In genomic region chr6:98027898-98028297, GRCh38 we compare ENCODE assay signal across 1 cellular context.
TF ChIP-seq lines count a peak whose summit lies in the region.

No MANE protein-coding gene starts in this region.

TF ChIP-seq in GM23338, 12 proteins besides CTCF, POLR2A, EP300 and RAD21:
- TF ChIP-seq, protein P1, sequence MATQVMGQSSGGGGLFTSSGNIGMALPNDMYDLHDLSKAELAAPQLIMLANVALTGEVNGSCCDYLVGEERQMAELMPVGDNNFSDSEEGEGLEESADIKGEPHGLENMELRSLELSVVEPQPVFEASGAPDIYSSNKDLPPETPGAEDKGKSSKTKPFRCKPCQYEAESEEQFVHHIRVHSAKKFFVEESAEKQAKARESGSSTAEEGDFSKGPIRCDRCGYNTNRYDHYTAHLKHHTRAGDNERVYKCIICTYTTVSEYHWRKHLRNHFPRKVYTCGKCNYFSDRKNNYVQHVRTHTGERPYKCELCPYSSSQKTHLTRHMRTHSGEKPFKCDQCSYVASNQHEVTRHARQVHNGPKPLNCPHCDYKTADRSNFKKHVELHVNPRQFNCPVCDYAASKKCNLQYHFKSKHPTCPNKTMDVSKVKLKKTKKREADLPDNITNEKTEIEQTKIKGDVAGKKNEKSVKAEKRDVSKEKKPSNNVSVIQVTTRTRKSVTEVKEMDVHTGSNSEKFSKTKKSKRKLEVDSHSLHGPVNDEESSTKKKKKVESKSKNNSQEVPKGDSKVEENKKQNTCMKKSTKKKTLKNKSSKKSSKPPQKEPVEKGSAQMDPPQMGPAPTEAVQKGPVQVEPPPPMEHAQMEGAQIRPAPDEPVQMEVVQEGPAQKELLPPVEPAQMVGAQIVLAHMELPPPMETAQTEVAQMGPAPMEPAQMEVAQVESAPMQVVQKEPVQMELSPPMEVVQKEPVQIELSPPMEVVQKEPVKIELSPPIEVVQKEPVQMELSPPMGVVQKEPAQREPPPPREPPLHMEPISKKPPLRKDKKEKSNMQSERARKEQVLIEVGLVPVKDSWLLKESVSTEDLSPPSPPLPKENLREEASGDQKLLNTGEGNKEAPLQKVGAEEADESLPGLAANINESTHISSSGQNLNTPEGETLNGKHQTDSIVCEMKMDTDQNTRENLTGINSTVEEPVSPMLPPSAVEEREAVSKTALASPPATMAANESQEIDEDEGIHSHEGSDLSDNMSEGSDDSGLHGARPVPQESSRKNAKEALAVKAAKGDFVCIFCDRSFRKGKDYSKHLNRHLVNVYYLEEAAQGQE (IDR thresholded peaks at IDR 0.05; ENCODE audit: unreplicated experiment), result no peak
- TF ChIP-seq ZNF331 (CRISPR knock-in tag; IDR thresholded peaks at IDR 0.05; ENCODE audit: low read depth) (no peak), CREB1 (CRISPR knock-in tag; IDR thresholded peaks at IDR 0.05; ENCODE audit: low read depth) (no peak), ETS1 (IDR thresholded peaks at IDR 0.05) (no peak), EZH2phosphoT487 (IDR thresholded peaks at IDR 0.05; ENCODE audit: unreplicated experiment) (no peak), STAT1 (IDR thresholded peaks at IDR 0.05; ENCODE audit: unreplicated experiment) (no peak), ZNF462 (CRISPR knock-in tag; IDR thresholded peaks at IDR 0.05) (no peak), NANOG (IDR thresholded peaks at IDR 0.05; ENCODE audit: borderline replicate concordance) (no peak), JUNB (IDR thresholded peaks at IDR 0.05; ENCODE audit: unreplicated experiment) (no peak), ZNF114 (CRISPR knock-in tag; IDR thresholded peaks at IDR 0.05) (no peak), POLR2AphosphoS5 (IDR thresholded peaks at IDR 0.05; ENCODE audit: low read depth) (no peak), EZH2 (IDR thresholded peaks at IDR 0.05; ENCODE audit: low read depth, unreplicated experiment) (no peak)
TF ChIP-seq in GM23338: peak in this region for 0.
